11 cellular contexts compared by ENCODE assay signal in the genomic region with DNA sequence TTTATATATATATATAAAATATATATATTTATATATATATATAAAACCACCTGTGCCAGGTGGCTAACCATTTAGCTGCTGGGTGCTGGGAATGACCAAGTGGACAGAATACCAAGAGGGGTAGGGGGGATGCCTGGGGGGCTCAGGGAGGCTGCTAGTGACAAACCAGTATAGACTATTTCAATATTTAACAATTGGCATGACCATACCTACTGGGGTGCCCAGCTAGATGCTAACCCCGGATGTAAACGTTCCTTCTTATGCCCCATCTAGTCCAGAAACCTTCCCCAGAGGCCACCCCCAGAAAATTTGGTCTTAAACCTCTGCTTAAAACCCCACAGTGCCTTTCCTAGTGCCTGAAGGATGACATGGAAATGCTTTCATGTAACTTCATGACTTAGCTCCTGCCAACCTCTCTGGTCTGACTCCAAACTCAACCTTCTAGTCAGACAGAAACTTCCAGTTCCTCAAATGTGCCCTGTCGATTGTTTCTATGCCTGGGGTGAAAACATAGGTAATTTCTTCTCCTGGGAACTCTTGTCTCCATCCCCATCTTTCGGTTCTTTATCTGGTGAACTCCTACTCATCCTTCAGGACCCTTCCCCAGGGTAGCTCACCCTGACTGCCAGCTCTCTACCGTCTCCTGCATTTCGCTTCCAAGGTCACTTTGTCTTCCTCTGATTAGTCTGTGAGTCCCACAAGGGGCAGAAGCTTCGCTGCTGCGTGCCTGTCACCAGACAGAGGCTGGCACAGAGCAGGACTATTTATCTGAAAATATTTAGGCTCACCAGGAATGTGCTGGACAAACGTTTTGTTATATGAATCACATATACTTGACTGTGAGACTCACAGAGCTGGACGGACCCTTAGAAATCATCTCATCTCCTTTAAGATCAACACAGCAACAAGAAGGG. TPM values are rescaled to one million over a fixed set of nuclear protein-coding genes. Genes with fewer than 3 reads are reported as not detected.
DNase-seq lines count a peak whose midpoint lies in the region; ATAC-seq and TF ChIP-seq lines count a peak whose summit lies in the region.
"Had no signal": no experiment of that assay in that cellular context is flagged by ENCODE, and none has a peak within 500 bp of the region (broad histone marks: within the 10 kb centered on the region; RNA-seq: fewer than 3 reads in every experiment).

No MANE protein-coding gene starts in this region.

- H3K9me2 ChIP-seq in GM23338 (ENCODE audit: insufficient read depth) = no peaks in the 10 kb centered on the region

- H3K4me1 Mint-ChIP-seq in type B pancreatic cell (ENCODE audit: unreplicated experiment) (peaks cover 8% of the 10 kb centered on the region), GM23338 (peaks cover 6% of the 10 kb centered on the region; the same call in 2 of the 3 replicates)
- H3K4me1 Mint-ChIP-seq: CD14-positive monocyte had no signal

- intact Hi-C loops in right cardiac atrium (cut with DNase I) = loop anchor here in 1 of 4 donors (5.0 kb wide), 1 partner anchor 47 kb away; no protein-coding TSS in a partner anchor

- H3K27ac ChIP-seq in right cardiac atrium (ENCODE audit: low read length) = peak overlapping the region; percentile 57
- H3K27ac ChIP-seq in brain microvascular endothelial cell = no peak overlapping the region
- H3K27ac ChIP-seq in GM23338 (ENCODE audit: low read depth) = no peak overlapping the region

- no peaks in the 10 kb centered on the region for H3K36me3 ChIP-seq in brain microvascular endothelial cell (replicated peaks)
- no peaks in the 10 kb centered on the region for H3K36me3 ChIP-seq in GM23338 (ENCODE audit: insufficient read depth)

- ATAC-seq in SK-N-SH treated with all-trans-retinoic acid at 6 μM for 48 hours = no peak; the same call in 1 of the 3 replicates
- ATAC-seq in right cardiac atrium = no peak
- no peak for ATAC-seq in GM23338
- ATAC-seq in HG02588 (IDR thresholded peaks at IDR 0.05; ENCODE audit: unreplicated experiment) = no peak

- no peak overlapping the region for H2AFZ ChIP-seq in GM23338

- H3K4me3 ChIP-seq in right cardiac atrium (ENCODE audit: low read length) (no peak overlapping the region), brain microvascular endothelial cell (ENCODE audit: low read depth, low read length) (no peak overlapping the region), GM23338 (no peak overlapping the region)

- H3K4me3 Mint-ChIP-seq in type B pancreatic cell = no peak overlapping the region
- no peak overlapping the region for H3K4me3 Mint-ChIP-seq in GM23338
- H3K4me3 Mint-ChIP-seq: CD14-positive monocyte had no signal

- H3K4me2 ChIP-seq in GM23338 = no peak overlapping the region

- H3F3A ChIP-seq in GM23338 (replicated peaks; ENCODE audit: low read depth) = no peaks in the 10 kb centered on the region

- in situ Hi-C loops in brain microvascular endothelial cell (cut with HindIII; ENCODE audit: low pct_ligation_motif_present, low sequenced_read_pairs) = no loop called here

- DNase-seq in stimulated activated CD4-positive, alpha-beta T cell treated with anti-CD3 and anti-CD28 coated beads, Interleukin-15, amount 100 ng/mL, for 24 hours = peak; percentile 23
- DNase-seq in stimulated activated CD4-positive, alpha-beta T cell treated with anti-CD3 and anti-CD28 coated beads, Interleukin-4, amount 100 ng/mL, for 24 hours = no peak
- DNase-seq in right cardiac atrium (no peak), type B pancreatic cell (ENCODE audit: extremely low spot score, unreplicated experiment) (no peak), brain microvascular endothelial cell (no peak), GM23338 (ENCODE audit: low spot score) (no peak)
- DNase-seq: central memory CD4-positive, alpha-beta T cell; head of caudate nucleus had no signal

- H3K27me3 Mint-ChIP-seq in type B pancreatic cell = peaks cover 3% of the 10 kb centered on the region
- peaks cover 7% of the 10 kb centered on the region for H3K27me3 Mint-ChIP-seq in GM23338 (ENCODE audit: insufficient read depth, low read depth, poor library complexity)

- TF ChIP-seq CTCF in type B pancreatic cell (conservative IDR thresholded peaks at IDR 0.05) (no peak), brain microvascular endothelial cell (IDR thresholded peaks at IDR 0.05; ENCODE audit: low read depth, low read length, missing control alignments) (no peak), GM23338 (conservative IDR thresholded peaks at IDR 0.05; ENCODE audit: low read depth in 2 of 2) (no peak)

- H3K27ac Mint-ChIP-seq in type B pancreatic cell (peak overlapping the region; percentile 76), GM23338 (no peak overlapping the region)
- H3K27ac Mint-ChIP-seq: CD14-positive monocyte had no signal

- peaks cover 5% of the 10 kb centered on the region for H3K9me3 Mint-ChIP-seq in type B pancreatic cell
- H3K9me3 Mint-ChIP-seq in GM23338 = no peaks in the 10 kb centered on the region
- H3K9me3 Mint-ChIP-seq: CD14-positive monocyte had no signal

- 54% methylated on average over 10 of the region's 10 CpGs for WGBS in right cardiac atrium

- no peaks in the 10 kb centered on the region for H3K9me3 ChIP-seq in right cardiac atrium (ENCODE audit: control insufficient read depth, low read length)

- H3K4me1 ChIP-seq in right cardiac atrium (ENCODE audit: control insufficient read depth, insufficient read depth, low read length) (peaks cover 9% of the 10 kb centered on the region), GM23338 (ENCODE audit: insufficient read depth) (peaks cover 4% of the 10 kb centered on the region; the same call in 1 of the 2 replicates)

- no peaks in the 10 kb centered on the region for H3K27me3 ChIP-seq in right cardiac atrium (ENCODE audit: control insufficient read depth, insufficient read depth)
- peaks cover 2% of the 10 kb centered on the region for H3K27me3 ChIP-seq in brain microvascular endothelial cell (replicated peaks)
- H3K27me3 ChIP-seq in GM23338 (ENCODE audit: insufficient read depth) = no peaks in the 10 kb centered on the region

- H3K36me3 Mint-ChIP-seq in type B pancreatic cell (no peaks in the 10 kb centered on the region), GM23338 (ENCODE audit: low read depth) (no peaks in the 10 kb centered on the region)
- H3K36me3 Mint-ChIP-seq: CD14-positive monocyte had no signal

- H4K20me1 ChIP-seq in GM23338 (replicated peaks; ENCODE audit: insufficient read depth) = no peaks in the 10 kb centered on the region

- no peaks in the 10 kb centered on the region for H3K79me2 ChIP-seq in GM23338 (replicated peaks; ENCODE audit: insufficient read depth)

TF ChIP-seq in SK-N-SH treated with all-trans-retinoic acid at 6 μM for 48 hours, 23 proteins besides CTCF, POLR2A, EP300 and RAD21:
- peak; percentile 97 for TF ChIP-seq ZFP3 (CRISPR knock-in tag; IDR thresholded peaks at IDR 0.05)
- TF ChIP-seq, protein P1, sequence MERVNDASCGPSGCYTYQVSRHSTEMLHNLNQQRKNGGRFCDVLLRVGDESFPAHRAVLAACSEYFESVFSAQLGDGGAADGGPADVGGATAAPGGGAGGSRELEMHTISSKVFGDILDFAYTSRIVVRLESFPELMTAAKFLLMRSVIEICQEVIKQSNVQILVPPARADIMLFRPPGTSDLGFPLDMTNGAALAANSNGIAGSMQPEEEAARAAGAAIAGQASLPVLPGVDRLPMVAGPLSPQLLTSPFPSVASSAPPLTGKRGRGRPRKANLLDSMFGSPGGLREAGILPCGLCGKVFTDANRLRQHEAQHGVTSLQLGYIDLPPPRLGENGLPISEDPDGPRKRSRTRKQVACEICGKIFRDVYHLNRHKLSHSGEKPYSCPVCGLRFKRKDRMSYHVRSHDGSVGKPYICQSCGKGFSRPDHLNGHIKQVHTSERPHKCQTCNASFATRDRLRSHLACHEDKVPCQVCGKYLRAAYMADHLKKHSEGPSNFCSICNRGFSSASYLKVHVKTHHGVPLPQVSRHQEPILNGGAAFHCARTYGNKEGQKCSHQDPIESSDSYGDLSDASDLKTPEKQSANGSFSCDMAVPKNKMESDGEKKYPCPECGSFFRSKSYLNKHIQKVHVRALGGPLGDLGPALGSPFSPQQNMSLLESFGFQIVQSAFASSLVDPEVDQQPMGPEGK (CRISPR knock-in tag; IDR thresholded peaks at IDR 0.05; ENCODE audit: borderline replicate concordance) = no peak
TF ChIP-seq in SK-N-SH treated with all-trans-retinoic acid at 6 μM for 48 hours: peak in this region for 1.

TF ChIP-seq in GM23338, 12 proteins besides CTCF, POLR2A, EP300 and RAD21:
- TF ChIP-seq, protein P2, sequence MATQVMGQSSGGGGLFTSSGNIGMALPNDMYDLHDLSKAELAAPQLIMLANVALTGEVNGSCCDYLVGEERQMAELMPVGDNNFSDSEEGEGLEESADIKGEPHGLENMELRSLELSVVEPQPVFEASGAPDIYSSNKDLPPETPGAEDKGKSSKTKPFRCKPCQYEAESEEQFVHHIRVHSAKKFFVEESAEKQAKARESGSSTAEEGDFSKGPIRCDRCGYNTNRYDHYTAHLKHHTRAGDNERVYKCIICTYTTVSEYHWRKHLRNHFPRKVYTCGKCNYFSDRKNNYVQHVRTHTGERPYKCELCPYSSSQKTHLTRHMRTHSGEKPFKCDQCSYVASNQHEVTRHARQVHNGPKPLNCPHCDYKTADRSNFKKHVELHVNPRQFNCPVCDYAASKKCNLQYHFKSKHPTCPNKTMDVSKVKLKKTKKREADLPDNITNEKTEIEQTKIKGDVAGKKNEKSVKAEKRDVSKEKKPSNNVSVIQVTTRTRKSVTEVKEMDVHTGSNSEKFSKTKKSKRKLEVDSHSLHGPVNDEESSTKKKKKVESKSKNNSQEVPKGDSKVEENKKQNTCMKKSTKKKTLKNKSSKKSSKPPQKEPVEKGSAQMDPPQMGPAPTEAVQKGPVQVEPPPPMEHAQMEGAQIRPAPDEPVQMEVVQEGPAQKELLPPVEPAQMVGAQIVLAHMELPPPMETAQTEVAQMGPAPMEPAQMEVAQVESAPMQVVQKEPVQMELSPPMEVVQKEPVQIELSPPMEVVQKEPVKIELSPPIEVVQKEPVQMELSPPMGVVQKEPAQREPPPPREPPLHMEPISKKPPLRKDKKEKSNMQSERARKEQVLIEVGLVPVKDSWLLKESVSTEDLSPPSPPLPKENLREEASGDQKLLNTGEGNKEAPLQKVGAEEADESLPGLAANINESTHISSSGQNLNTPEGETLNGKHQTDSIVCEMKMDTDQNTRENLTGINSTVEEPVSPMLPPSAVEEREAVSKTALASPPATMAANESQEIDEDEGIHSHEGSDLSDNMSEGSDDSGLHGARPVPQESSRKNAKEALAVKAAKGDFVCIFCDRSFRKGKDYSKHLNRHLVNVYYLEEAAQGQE (IDR thresholded peaks at IDR 0.05; ENCODE audit: unreplicated experiment) = no peak

RNA-seq across cellular contexts. Expression of a gene that starts 51.8 kb away (rescaled TPM):
- total RNA-seq in right cardiac atrium = 100 to 1,000 TPM in 3 of 4 donors, 10 to 100 TPM in 1; 99.0 to 117 (median 107) TPM
- polyA plus RNA-seq in right cardiac atrium = 78.2 TPM
- total RNA-seq in type B pancreatic cell (ENCODE audit: low replicate concordance) = 4.9 and 17.3 TPM in 2 replicates
- total RNA-seq in GM23338 (2014; rRNA removed; shearing (Covaris generic)) = 0.78 and 1.1 TPM in 2 replicates
- polyA plus RNA-seq in GM23338 (2016; fragmentation: Nextera tagmentation; extraction: Ambion mirVana) = 0.16 and 0.43 TPM in 2 replicates
- polyA plus RNA-seq: CD14-positive monocyte had no signal
